In the genomic region with DNA sequence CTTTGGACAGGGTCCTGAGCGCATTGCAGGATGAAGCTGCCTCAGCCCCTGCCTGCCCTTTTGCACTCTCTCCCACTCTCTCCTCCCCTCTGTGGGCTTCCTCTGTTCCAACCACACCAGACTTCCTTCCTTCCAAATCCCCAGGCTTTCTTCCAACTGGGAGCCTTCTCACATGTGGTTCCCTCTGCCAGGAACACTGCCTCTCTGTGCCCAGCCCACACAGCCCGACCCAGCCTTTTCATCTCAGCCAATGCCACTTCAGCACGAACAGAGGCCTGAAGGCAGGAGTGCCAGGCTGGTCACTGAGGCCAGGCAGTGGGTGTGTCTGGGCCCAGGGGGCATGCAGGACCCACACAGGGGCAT, we compare ENCODE assay signal across 13 cellular contexts. TPM values are rescaled to one million over a fixed set of nuclear protein-coding genes. Genes with fewer than 3 reads are reported as not detected.
DNase-seq lines count a peak whose midpoint lies in the region; ATAC-seq, FAIRE-seq and TF ChIP-seq lines count a peak whose summit lies in the region.
"Had no signal": no experiment of that assay in that cellular context is flagged by ENCODE, and none has a peak within 500 bp of the region (broad histone marks: within the 10 kb centered on the region; RNA-seq: fewer than 3 reads in every experiment).

No MANE protein-coding gene starts in this region.

- ATAC-seq in activated naive CD8-positive, alpha-beta T cell treated with anti-CD3 and anti-CD28 coated beads, Interleukin-2, amount 50 U/mL, for 24 hours, result no peak

- no peak for FAIRE-seq in frontal cortex (lab: Jason Lieb, UNC)

- dilution Hi-C loops in mammary epithelial cell (cut with HindIII; ENCODE audit: low sequenced_read_pairs), result no loop called here

- no peak for TF ChIP-seq CTCF in MCF 10A (IDR thresholded peaks at IDR 0.05; ENCODE audit: unreplicated experiment)
- no peak for TF ChIP-seq CTCF in mammary epithelial cell (conservative IDR thresholded peaks at IDR 0.05 in 1 of 2, IDR thresholded peaks at IDR 0.05 in 1 of 2; ENCODE audit: extremely low read depth in 1 of 2, insufficient read depth in 1 of 2, low read depth in 1 of 2, low read length in 2 of 2)
- no peak for TF ChIP-seq CTCF in uterus (IDR thresholded peaks at IDR 0.05)

- no peaks in the 10 kb centered on the region for H4K20me1 ChIP-seq in mammary epithelial cell (ENCODE audit: insufficient read depth, low read length)

- in situ Hi-C loops in mammary epithelial cell (cut with MboI; ENCODE audit: low sequenced_read_pairs in 2 of 2), result loop anchor here in 1 of 2 donors (25.0 kb wide), 1 partner anchor 569 kb away; a partner anchor contains a TSS

- H3K9me3 ChIP-seq in mammary epithelial cell (replicated peaks; ENCODE audit: insufficient read depth, low read length), result no peaks in the 10 kb centered on the region
- H3K9me3 ChIP-seq in uterus, result no peaks in the 10 kb centered on the region
- H3K9me3 ChIP-seq: neutrophil had no signal

- no peak overlapping the region for H3K4me2 ChIP-seq in mammary epithelial cell (ENCODE audit: insufficient read depth, low read depth, low read length)

- H3K27me3 ChIP-seq in mammary epithelial cell (ENCODE audit: insufficient read depth, low read length) (no peaks in the 10 kb centered on the region), uterus (no peaks in the 10 kb centered on the region)

- CTCF ChIA-PET in MCF 10A (lab: Yijun Ruan, JAX), result interaction anchor here (0.6 kb wide), 1 partner anchor 1170 kb away, joined by 3 read pairs; no protein-coding TSS in a partner anchor
- CTCF ChIA-PET in mammary epithelial cell (lab: Charles Lee; ENCODE audit: low non-redundant PET), result no interaction called here

- H3K4me1 ChIP-seq in mammary epithelial cell (ENCODE audit: insufficient read depth, low read length), result peaks cover 7% of the 10 kb centered on the region
- H3K4me1 ChIP-seq in uterus, result peaks cover 0 to 5% of the 10 kb centered on the region in 2 donors

- no peaks in the 10 kb centered on the region for H3K9me3 Mint-ChIP-seq in MCF 10A (ENCODE audit: unreplicated experiment)
- H3K9me3 Mint-ChIP-seq in activated naive CD8-positive, alpha-beta T cell treated with anti-CD3 and anti-CD28 coated beads, Interleukin-2, amount 50 U/mL, for 24 hours, result no peaks in the 10 kb centered on the region

- peak overlapping the region; percentile 73 for H3K27ac Mint-ChIP-seq in MCF 10A (ENCODE audit: low read depth, unreplicated experiment)
- H3K27ac Mint-ChIP-seq in activated naive CD8-positive, alpha-beta T cell treated with anti-CD3 and anti-CD28 coated beads, Interleukin-2, amount 50 U/mL, for 24 hours, result no peak overlapping the region
- H3K27ac Mint-ChIP-seq: activated naive CD8-positive, alpha-beta T cell had no signal

- H3K4me3 ChIP-seq in mammary epithelial cell (replicated peaks in 1 of 3; ENCODE audit: insufficient read depth in 1 of 3, low read depth in 2 of 3, low read length in 3 of 3) (no peak overlapping the region), uterus (no peak overlapping the region)

- H3K36me3 ChIP-seq in mammary epithelial cell (ENCODE audit: insufficient read depth, low read length), result no peaks in the 10 kb centered on the region
- no peaks in the 10 kb centered on the region for H3K36me3 ChIP-seq in uterus

- intact Hi-C loops in MCF 10A (cut with micrococcal nuclease), result no loop called here
- intact Hi-C loops in mammary epithelial cell (cut with micrococcal nuclease), result no loop called here
- intact Hi-C loops in uterus (cut with DNase I; ENCODE audit: low total_unique reads), result no loop called here

- H3K4me3 Mint-ChIP-seq in MCF 10A (ENCODE audit: unreplicated experiment), result no peak overlapping the region
- H3K4me3 Mint-ChIP-seq in activated naive CD8-positive, alpha-beta T cell treated with anti-CD3 and anti-CD28 coated beads, Interleukin-2, amount 50 U/mL, for 24 hours, result no peak overlapping the region
- H3K4me3 Mint-ChIP-seq: activated naive CD8-positive, alpha-beta T cell had no signal

- DNase-seq in MCF 10A (ENCODE audit: unreplicated experiment) (no peak), mammary epithelial cell (no peak), frontal cortex (ENCODE audit: low spot score in 2 of 2) (peak; percentile 58 to 65), occipital lobe (lab: John Stamatoyannopoulos, UW) (peak; percentile 79), uterus (no peak), NCI-H345 treated with DMSO at 0.1 percent for 48 hours (lab: John Stamatoyannopoulos, UW; ENCODE audit: unreplicated experiment) (no peak), NCI-H1436 (lab: John Stamatoyannopoulos, UW) (no peak)
- DNase-seq in activated naive CD8-positive, alpha-beta T cell treated with anti-CD3 and anti-CD28 coated beads, Interleukin-2, amount 50 U/mL, for 24 hours, result no peak
- DNase-seq: activated CD4-positive, alpha-beta T cell treated with anti-CD3 and anti-CD28 coated beads for 48 hours; glutamatergic neuron; NCI-H2171 treated with DMSO at 0.1 percent for 48 hours had no signal

- H3K79me2 ChIP-seq in mammary epithelial cell (ENCODE audit: insufficient read depth, low read length), result no peaks in the 10 kb centered on the region

- no peak for TF ChIP-seq POLR2A in uterus (IDR thresholded peaks at IDR 0.05)

- POLR2A ChIA-PET in MCF 10A (lab: Yijun Ruan, JAX), result interaction anchor here (1.0 kb wide), 1 partner anchor 13 kb away, joined by 4 read pairs; no protein-coding TSS in a partner anchor

- BruUV-seq in MCF 10A (replicated peaks; lab: Mats Ljungman, UMichigan) (no TSS peak), mammary epithelial cell (replicated peaks; lab: Mats Ljungman, UMichigan) (no TSS peak)

- no peak overlapping the region for H2AFZ ChIP-seq in mammary epithelial cell (ENCODE audit: low read depth, low read length)

- H3K27me3 Mint-ChIP-seq in MCF 10A (ENCODE audit: insufficient read depth, unreplicated experiment), result no peaks in the 10 kb centered on the region
- H3K27me3 Mint-ChIP-seq in activated naive CD8-positive, alpha-beta T cell treated with anti-CD3 and anti-CD28 coated beads, Interleukin-2, amount 50 U/mL, for 24 hours, result no peaks in the 10 kb centered on the region
- H3K27me3 Mint-ChIP-seq: activated naive CD8-positive, alpha-beta T cell had no signal

- WGBS in mammary epithelial cell (ENCODE audit: low coverage, missing lambda C conversion rate), result 45% methylated on average over 3 of the region's 3 CpGs

- H3K36me3 Mint-ChIP-seq in MCF 10A (ENCODE audit: insufficient read depth, unreplicated experiment), result no peaks in the 10 kb centered on the region
- no peaks in the 10 kb centered on the region for H3K36me3 Mint-ChIP-seq in activated naive CD8-positive, alpha-beta T cell treated with anti-CD3 and anti-CD28 coated beads, Interleukin-2, amount 50 U/mL, for 24 hours (ENCODE audit: low read depth)
- H3K36me3 Mint-ChIP-seq: activated naive CD8-positive, alpha-beta T cell had no signal

- H3K4me1 Mint-ChIP-seq in MCF 10A (ENCODE audit: insufficient read depth, unreplicated experiment), result peaks cover 10% of the 10 kb centered on the region
- H3K4me1 Mint-ChIP-seq in activated naive CD8-positive, alpha-beta T cell treated with anti-CD3 and anti-CD28 coated beads, Interleukin-2, amount 50 U/mL, for 24 hours, result peaks cover 26% of the 10 kb centered on the region

- H3K27ac ChIP-seq in mammary epithelial cell (ENCODE audit: insufficient read depth, low read depth, low read length), result no peak overlapping the region
- peak overlapping the region; percentile 53 to 66 for H3K27ac ChIP-seq in uterus
- H3K27ac ChIP-seq: neutrophil had no signal

- no peak overlapping the region for H3K9ac ChIP-seq in mammary epithelial cell (ENCODE audit: insufficient read depth, low read length)

RNA-seq across cellular contexts. Expression of a gene that starts 5.9 kb away (rescaled TPM):
- 21.8 and 25.5 TPM in 2 replicates for total RNA-seq in MCF 10A (2022)
- 10 to 100 TPM; 14.3 to 53.9 TPM for total RNA-seq in mammary epithelial cell
- polyA plus RNA-seq in mammary epithelial cell, result 41.7 TPM
- polyA minus RNA-seq in mammary epithelial cell, result 70.3 TPM
- 6.1 TPM for total RNA-seq in frontal cortex
- 10.3 TPM for total RNA-seq in occipital lobe
- total RNA-seq in uterus, result 10 to 100 TPM in 2 of 4 donors, 1 to 10 TPM in 2; 9.0 to 94.0 (median 18.0) TPM

RNA-seq across cellular contexts. Expression of a gene that starts 13.9 kb away (rescaled TPM):
- 39.3 and 42.2 TPM in 2 replicates for total RNA-seq in MCF 10A (2022)
- 10 to 100 TPM; 31.2 to 39.0 TPM for total RNA-seq in mammary epithelial cell
- 27.1 TPM for polyA plus RNA-seq in mammary epithelial cell
- polyA minus RNA-seq in mammary epithelial cell, result 44.1 TPM
- 33.0 TPM for total RNA-seq in frontal cortex
- total RNA-seq in occipital lobe, result 32.8 TPM
- 100 to 1,000 TPM in 1 of 4 donors, 10 to 100 TPM in 3; 51.5 to 106 (median 63.7) TPM for total RNA-seq in uterus

RNA-seq across cellular contexts. Expression of a gene that starts 53.4 kb away (rescaled TPM):
- total RNA-seq in MCF 10A (2022), result 5.2 and 9.4 TPM in 2 replicates
- total RNA-seq in mammary epithelial cell, result 1 to 10 TPM; 5.7 to 9.3 TPM
- polyA plus RNA-seq in mammary epithelial cell, result 9.9 TPM
- 10.2 TPM for polyA minus RNA-seq in mammary epithelial cell
- 0.82 TPM for total RNA-seq in frontal cortex
- 1.7 TPM for total RNA-seq in occipital lobe
- 1 to 10 TPM in 1 of 4 donors, not detected in 3; 1.1 TPM for total RNA-seq in uterus

Comparison
In these comparisons a context has a peak if more than half of its experiments do, and no peak if none do; other contexts are left out.
1. DNase-seq: peak in frontal cortex (2 of 2) and occipital lobe (single experiment); none in MCF 10A (single experiment), mammary epithelial cell (single experiment), uterus (0 of 2), NCI-H345 treated with DMSO at 0.1 percent for 48 hours (single experiment), activated naive CD8-positive, alpha-beta T cell treated with anti-CD3 and anti-CD28 coated beads, Interleukin-2, amount 50 U/mL, for 24 hours (single experiment) and NCI-H1436 (single experiment).